Comparison of ENCODE assay signal across 1 cellular context in the genomic region with DNA sequence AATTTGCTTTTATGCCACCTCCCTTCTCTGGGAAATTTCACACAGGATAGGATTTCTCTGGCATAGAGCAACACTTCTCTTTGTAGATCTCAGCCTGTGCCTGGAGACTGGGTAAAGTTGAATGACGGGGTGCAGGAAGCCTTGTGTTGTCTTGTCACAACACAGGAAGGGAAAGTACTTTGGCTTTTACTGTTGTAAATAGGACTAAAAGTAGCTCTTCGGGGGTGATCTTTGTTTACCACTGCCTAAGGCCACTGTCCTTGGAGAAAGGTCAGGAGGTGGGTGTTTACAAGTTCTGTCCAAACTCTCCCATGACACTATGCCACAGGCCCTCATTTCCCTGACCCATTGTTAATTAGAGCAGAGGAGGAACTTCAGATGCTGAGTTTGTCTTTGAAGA.
TF ChIP-seq lines count a peak whose summit lies in the region.

No MANE protein-coding gene starts in this region.

TF ChIP-seq in HepG2, 621 proteins besides CTCF, POLR2A, EP300 and RAD21 (continued from another document and continues in another):
- TF ChIP-seq KAT7 (CRISPR knock-in tag; IDR thresholded peaks at IDR 0.05; ENCODE audit: borderline replicate concordance), result no peak
- TF ChIP-seq FOXA3 (CRISPR knock-in tag; IDR thresholded peaks at IDR 0.05), result peak; percentile 92
- no peak for TF ChIP-seq ATRX (CRISPR knock-in tag; IDR thresholded peaks at IDR 0.05; ENCODE audit: borderline replicate concordance)
- TF ChIP-seq SMYD3 (CRISPR knock-in tag; IDR thresholded peaks at IDR 0.05), result no peak
- TF ChIP-seq HMG20A (CRISPR knock-in tag; IDR thresholded peaks at IDR 0.05; ENCODE audit: borderline replicate concordance), result peak; percentile 33; the same call in 1 of the 2 replicates
- peak; percentile 34; the same call in 1 of the 2 replicates for TF ChIP-seq KDM6A (CRISPR knock-in tag; IDR thresholded peaks at IDR 0.05; ENCODE audit: low read depth)
- TF ChIP-seq, protein P1, sequence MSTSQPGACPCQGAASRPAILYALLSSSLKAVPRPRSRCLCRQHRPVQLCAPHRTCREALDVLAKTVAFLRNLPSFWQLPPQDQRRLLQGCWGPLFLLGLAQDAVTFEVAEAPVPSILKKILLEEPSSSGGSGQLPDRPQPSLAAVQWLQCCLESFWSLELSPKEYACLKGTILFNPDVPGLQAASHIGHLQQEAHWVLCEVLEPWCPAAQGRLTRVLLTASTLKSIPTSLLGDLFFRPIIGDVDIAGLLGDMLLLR (CRISPR knock-in tag; IDR thresholded peaks at IDR 0.05), result no peak
- TF ChIP-seq BRD4 (CRISPR knock-in tag; IDR thresholded peaks at IDR 0.05), result no peak
- TF ChIP-seq, protein P2, sequence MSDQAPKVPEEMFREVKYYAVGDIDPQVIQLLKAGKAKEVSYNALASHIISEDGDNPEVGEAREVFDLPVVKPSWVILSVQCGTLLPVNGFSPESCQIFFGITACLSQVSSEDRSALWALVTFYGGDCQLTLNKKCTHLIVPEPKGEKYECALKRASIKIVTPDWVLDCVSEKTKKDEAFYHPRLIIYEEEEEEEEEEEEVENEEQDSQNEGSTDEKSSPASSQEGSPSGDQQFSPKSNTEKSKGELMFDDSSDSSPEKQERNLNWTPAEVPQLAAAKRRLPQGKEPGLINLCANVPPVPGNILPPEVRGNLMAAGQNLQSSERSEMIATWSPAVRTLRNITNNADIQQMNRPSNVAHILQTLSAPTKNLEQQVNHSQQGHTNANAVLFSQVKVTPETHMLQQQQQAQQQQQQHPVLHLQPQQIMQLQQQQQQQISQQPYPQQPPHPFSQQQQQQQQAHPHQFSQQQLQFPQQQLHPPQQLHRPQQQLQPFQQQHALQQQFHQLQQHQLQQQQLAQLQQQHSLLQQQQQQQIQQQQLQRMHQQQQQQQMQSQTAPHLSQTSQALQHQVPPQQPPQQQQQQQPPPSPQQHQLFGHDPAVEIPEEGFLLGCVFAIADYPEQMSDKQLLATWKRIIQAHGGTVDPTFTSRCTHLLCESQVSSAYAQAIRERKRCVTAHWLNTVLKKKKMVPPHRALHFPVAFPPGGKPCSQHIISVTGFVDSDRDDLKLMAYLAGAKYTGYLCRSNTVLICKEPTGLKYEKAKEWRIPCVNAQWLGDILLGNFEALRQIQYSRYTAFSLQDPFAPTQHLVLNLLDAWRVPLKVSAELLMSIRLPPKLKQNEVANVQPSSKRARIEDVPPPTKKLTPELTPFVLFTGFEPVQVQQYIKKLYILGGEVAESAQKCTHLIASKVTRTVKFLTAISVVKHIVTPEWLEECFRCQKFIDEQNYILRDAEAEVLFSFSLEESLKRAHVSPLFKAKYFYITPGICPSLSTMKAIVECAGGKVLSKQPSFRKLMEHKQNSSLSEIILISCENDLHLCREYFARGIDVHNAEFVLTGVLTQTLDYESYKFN (CRISPR knock-in tag; conservative IDR thresholded peaks at IDR 0.05), result peak; percentile 76
- TF ChIP-seq, protein P3, sequence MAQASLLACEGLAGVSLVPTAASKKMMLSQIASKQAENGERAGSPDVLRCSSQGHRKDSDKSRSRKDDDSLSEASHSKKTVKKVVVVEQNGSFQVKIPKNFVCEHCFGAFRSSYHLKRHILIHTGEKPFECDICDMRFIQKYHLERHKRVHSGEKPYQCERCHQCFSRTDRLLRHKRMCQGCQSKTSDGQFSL (CRISPR knock-in tag; IDR thresholded peaks at IDR 0.05), result no peak
- TF ChIP-seq ARNT2 (CRISPR knock-in tag; IDR thresholded peaks at IDR 0.05; ENCODE audit: low read depth), result no peak
- no peak for TF ChIP-seq ZNF629 (CRISPR knock-in tag; conservative IDR thresholded peaks at IDR 0.05)
- peak; percentile 70 for TF ChIP-seq NR2F6 (IDR thresholded peaks at IDR 0.05)
- TF ChIP-seq NR2F6 (CRISPR knock-in tag; IDR thresholded peaks at IDR 0.05), result peak; percentile 89
- TF ChIP-seq, protein P4, sequence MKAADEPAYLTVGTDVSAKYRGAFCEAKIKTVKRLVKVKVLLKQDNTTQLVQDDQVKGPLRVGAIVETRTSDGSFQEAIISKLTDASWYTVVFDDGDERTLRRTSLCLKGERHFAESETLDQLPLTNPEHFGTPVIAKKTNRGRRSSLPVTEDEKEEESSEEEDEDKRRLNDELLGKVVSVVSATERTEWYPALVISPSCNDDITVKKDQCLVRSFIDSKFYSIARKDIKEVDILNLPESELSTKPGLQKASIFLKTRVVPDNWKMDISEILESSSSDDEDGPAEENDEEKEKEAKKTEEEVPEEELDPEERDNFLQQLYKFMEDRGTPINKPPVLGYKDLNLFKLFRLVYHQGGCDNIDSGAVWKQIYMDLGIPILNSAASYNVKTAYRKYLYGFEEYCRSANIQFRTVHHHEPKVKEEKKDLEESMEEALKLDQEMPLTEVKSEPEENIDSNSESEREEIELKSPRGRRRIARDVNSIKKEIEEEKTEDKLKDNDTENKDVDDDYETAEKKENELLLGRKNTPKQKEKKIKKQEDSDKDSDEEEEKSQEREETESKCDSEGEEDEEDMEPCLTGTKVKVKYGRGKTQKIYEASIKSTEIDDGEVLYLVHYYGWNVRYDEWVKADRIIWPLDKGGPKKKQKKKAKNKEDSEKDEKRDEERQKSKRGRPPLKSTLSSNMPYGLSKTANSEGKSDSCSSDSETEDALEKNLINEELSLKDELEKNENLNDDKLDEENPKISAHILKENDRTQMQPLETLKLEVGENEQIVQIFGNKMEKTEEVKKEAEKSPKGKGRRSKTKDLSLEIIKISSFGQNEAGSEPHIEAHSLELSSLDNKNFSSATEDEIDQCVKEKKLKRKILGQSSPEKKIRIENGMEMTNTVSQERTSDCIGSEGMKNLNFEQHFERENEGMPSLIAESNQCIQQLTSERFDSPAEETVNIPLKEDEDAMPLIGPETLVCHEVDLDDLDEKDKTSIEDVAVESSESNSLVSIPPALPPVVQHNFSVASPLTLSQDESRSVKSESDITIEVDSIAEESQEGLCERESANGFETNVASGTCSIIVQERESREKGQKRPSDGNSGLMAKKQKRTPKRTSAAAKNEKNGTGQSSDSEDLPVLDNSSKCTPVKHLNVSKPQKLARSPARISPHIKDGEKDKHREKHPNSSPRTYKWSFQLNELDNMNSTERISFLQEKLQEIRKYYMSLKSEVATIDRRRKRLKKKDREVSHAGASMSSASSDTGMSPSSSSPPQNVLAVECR (CRISPR knock-in tag; IDR thresholded peaks at IDR 0.05; ENCODE audit: borderline replicate concordance), result no peak; the same call in 1 of the 2 replicates
- TF ChIP-seq AGO2 (optimal IDR thresholded peaks at IDR 0.05; ENCODE audit: low read depth, low read length), result no peak
- no peak for TF ChIP-seq ZBTB42 (CRISPR knock-in tag; IDR thresholded peaks at IDR 0.05)
- TF ChIP-seq FOXJ3 (CRISPR knock-in tag; IDR thresholded peaks at IDR 0.05; ENCODE audit: borderline replicate concordance), result peak; percentile 38; the same call in 1 of the 2 replicates
- TF ChIP-seq HNRNPK (IDR thresholded peaks at IDR 0.05; ENCODE audit: low read depth, low read length, poor library complexity, severe bottlenecking), result no peak
- no peak for TF ChIP-seq ZNF30 (CRISPR knock-in tag; IDR thresholded peaks at IDR 0.05)
- TF ChIP-seq POLR2AphosphoS2 (IDR thresholded peaks at IDR 0.05; ENCODE audit: low read depth, low read length), result no peak
- TF ChIP-seq CAMTA2 (CRISPR knock-in tag; IDR thresholded peaks at IDR 0.05; ENCODE audit: borderline replicate concordance), result no peak
- TF ChIP-seq ZNF7 (CRISPR knock-in tag; IDR thresholded peaks at IDR 0.05), result no peak
- TF ChIP-seq IKZF1 (IDR thresholded peaks at IDR 0.05), result no peak
- TF ChIP-seq PCBP1 (IDR thresholded peaks at IDR 0.05; ENCODE audit: borderline replicate concordance, low read depth, low read length), result no peak
- TF ChIP-seq, protein P5, sequence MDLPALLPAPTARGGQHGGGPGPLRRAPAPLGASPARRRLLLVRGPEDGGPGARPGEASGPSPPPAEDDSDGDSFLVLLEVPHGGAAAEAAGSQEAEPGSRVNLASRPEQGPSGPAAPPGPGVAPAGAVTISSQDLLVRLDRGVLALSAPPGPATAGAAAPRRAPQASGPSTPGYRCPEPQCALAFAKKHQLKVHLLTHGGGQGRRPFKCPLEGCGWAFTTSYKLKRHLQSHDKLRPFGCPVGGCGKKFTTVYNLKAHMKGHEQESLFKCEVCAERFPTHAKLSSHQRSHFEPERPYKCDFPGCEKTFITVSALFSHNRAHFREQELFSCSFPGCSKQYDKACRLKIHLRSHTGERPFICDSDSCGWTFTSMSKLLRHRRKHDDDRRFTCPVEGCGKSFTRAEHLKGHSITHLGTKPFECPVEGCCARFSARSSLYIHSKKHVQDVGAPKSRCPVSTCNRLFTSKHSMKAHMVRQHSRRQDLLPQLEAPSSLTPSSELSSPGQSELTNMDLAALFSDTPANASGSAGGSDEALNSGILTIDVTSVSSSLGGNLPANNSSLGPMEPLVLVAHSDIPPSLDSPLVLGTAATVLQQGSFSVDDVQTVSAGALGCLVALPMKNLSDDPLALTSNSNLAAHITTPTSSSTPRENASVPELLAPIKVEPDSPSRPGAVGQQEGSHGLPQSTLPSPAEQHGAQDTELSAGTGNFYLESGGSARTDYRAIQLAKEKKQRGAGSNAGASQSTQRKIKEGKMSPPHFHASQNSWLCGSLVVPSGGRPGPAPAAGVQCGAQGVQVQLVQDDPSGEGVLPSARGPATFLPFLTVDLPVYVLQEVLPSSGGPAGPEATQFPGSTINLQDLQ (CRISPR knock-in tag; IDR thresholded peaks at IDR 0.05), result no peak
- TF ChIP-seq ZFP1 (CRISPR knock-in tag; IDR thresholded peaks at IDR 0.05), result 0 out of 2 replicates have a peak, but pooled peaks have one; percentile 23
- no peak for TF ChIP-seq TOE1 (CRISPR knock-in tag; IDR thresholded peaks at IDR 0.05)
- TF ChIP-seq, protein P6, sequence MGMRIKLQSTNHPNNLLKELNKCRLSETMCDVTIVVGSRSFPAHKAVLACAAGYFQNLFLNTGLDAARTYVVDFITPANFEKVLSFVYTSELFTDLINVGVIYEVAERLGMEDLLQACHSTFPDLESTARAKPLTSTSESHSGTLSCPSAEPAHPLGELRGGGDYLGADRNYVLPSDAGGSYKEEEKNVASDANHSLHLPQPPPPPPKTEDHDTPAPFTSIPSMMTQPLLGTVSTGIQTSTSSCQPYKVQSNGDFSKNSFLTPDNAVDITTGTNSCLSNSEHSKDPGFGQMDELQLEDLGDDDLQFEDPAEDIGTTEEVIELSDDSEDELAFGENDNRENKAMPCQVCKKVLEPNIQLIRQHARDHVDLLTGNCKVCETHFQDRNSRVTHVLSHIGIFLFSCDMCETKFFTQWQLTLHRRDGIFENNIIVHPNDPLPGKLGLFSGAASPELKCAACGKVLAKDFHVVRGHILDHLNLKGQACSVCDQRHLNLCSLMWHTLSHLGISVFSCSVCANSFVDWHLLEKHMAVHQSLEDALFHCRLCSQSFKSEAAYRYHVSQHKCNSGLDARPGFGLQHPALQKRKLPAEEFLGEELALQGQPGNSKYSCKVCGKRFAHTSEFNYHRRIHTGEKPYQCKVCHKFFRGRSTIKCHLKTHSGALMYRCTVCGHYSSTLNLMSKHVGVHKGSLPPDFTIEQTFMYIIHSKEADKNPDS (CRISPR knock-in tag; IDR thresholded peaks at IDR 0.05), result no peak
- no peak for TF ChIP-seq ZNF501 (CRISPR knock-in tag; IDR thresholded peaks at IDR 0.05)
- TF ChIP-seq SMAD9 (CRISPR knock-in tag; IDR thresholded peaks at IDR 0.05), result no peak
- TF ChIP-seq, protein P7, sequence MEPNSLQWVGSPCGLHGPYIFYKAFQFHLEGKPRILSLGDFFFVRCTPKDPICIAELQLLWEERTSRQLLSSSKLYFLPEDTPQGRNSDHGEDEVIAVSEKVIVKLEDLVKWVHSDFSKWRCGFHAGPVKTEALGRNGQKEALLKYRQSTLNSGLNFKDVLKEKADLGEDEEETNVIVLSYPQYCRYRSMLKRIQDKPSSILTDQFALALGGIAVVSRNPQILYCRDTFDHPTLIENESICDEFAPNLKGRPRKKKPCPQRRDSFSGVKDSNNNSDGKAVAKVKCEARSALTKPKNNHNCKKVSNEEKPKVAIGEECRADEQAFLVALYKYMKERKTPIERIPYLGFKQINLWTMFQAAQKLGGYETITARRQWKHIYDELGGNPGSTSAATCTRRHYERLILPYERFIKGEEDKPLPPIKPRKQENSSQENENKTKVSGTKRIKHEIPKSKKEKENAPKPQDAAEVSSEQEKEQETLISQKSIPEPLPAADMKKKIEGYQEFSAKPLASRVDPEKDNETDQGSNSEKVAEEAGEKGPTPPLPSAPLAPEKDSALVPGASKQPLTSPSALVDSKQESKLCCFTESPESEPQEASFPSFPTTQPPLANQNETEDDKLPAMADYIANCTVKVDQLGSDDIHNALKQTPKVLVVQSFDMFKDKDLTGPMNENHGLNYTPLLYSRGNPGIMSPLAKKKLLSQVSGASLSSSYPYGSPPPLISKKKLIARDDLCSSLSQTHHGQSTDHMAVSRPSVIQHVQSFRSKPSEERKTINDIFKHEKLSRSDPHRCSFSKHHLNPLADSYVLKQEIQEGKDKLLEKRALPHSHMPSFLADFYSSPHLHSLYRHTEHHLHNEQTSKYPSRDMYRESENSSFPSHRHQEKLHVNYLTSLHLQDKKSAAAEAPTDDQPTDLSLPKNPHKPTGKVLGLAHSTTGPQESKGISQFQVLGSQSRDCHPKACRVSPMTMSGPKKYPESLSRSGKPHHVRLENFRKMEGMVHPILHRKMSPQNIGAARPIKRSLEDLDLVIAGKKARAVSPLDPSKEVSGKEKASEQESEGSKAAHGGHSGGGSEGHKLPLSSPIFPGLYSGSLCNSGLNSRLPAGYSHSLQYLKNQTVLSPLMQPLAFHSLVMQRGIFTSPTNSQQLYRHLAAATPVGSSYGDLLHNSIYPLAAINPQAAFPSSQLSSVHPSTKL (CRISPR knock-in tag; IDR thresholded peaks at IDR 0.05), result peak; percentile 88
- TF ChIP-seq, protein P8, sequence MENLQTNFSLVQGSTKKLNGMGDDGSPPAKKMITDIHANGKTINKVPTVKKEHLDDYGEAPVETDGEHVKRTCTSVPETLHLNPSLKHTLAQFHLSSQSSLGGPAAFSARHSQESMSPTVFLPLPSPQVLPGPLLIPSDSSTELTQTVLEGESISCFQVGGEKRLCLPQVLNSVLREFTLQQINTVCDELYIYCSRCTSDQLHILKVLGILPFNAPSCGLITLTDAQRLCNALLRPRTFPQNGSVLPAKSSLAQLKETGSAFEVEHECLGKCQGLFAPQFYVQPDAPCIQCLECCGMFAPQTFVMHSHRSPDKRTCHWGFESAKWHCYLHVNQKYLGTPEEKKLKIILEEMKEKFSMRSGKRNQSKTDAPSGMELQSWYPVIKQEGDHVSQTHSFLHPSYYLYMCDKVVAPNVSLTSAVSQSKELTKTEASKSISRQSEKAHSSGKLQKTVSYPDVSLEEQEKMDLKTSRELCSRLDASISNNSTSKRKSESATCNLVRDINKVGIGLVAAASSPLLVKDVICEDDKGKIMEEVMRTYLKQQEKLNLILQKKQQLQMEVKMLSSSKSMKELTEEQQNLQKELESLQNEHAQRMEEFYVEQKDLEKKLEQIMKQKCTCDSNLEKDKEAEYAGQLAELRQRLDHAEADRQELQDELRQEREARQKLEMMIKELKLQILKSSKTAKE (CRISPR knock-in tag; IDR thresholded peaks at IDR 0.05; ENCODE audit: borderline replicate concordance), result no peak
